ENCODE assay signal across 7 cellular contexts in genomic region chr17:62901544-62901943, GRCh38.
"Had no signal": no experiment of that assay in that cellular context is flagged by ENCODE, and none has a peak within 500 bp of the region (broad histone marks: within the 10 kb centered on the region; RNA-seq: fewer than 3 reads in every experiment).

No MANE protein-coding gene starts in this region.

- H3K4me1 Mint-ChIP-seq: IgD-negative memory B cell had no signal

- H3K4me3 Mint-ChIP-seq: IgD-negative memory B cell had no signal

- ATAC-seq: HepG2, K562 had no signal

- FAIRE-seq: HepG2, K562 had no signal

- H3K27ac ChIP-seq: HL-60 had no signal

- H3K36me3 Mint-ChIP-seq: IgD-negative memory B cell had no signal

- H3K4me3 ChIP-seq: K562 had no signal

- DNase-seq: IMR-90, KBM-7, KG1 had no signal

- H3K27ac Mint-ChIP-seq: IgD-negative memory B cell had no signal
